Comparison of ENCODE assay signal across 9 cellular contexts in genomic region chr20:51318058-51318960, GRCh38.
A peak's percentile ranks its signal among the peaks of the same experiment; 100 is the strongest.
DNase-seq lines count a peak whose midpoint lies in the region; ATAC-seq and TF ChIP-seq lines count a peak whose summit lies in the region.
"Had no signal": no experiment of that assay in that cellular context is flagged by ENCODE, and none has a peak within 500 bp of the region (broad histone marks: within the 10 kb centered on the region; RNA-seq: fewer than 3 reads in every experiment).

No MANE protein-coding gene starts in this region.

- no peaks in the 10 kb centered on the region for H3K27me3 ChIP-seq in DND-41 (ENCODE audit: insufficient read depth, low read length, poor library complexity)
- H3K27me3 ChIP-seq in dorsolateral prefrontal cortex = peaks cover 0 to 3% (median 0%) of the 10 kb centered on the region in 45 donors

- H3K27ac ChIP-seq in DND-41 (ENCODE audit: low read length) (no peak overlapping the region), dorsolateral prefrontal cortex (no peak overlapping the region)
- H3K27ac ChIP-seq: skin epidermis had no signal

- TF ChIP-seq POLR2A in NB4 (IDR thresholded peaks at IDR 0.05; ENCODE audit: extremely low read depth, insufficient read length) (no peak), lower leg skin (IDR thresholded peaks at IDR 0.05) (no peak)

- H3K4me3 ChIP-seq in DND-41 (ENCODE audit: low read depth in 1 of 2, low read length in 2 of 2) = no peak overlapping the region
- no peak overlapping the region for H3K4me3 ChIP-seq in NB4 (ENCODE audit: low read depth, low read length)
- H3K4me3 ChIP-seq in dorsolateral prefrontal cortex = no peak overlapping the region
- H3K4me3 ChIP-seq in lower leg skin (ENCODE audit: low read depth, poor library complexity, severe bottlenecking) = no peak overlapping the region
- H3K4me3 ChIP-seq: skin epidermis had no signal

- no peaks in the 10 kb centered on the region for H3K36me3 ChIP-seq in DND-41 (ENCODE audit: insufficient read depth, low read length)

- no peak overlapping the region for H3K9ac ChIP-seq in DND-41 (ENCODE audit: low read depth, low read length)

- peaks cover 4% of the 10 kb centered on the region for H3K9me3 Mint-ChIP-seq in activated CD4-positive, alpha-beta T cell treated with anti-CD3 and anti-CD28 coated beads for 36 hours (ENCODE audit: low read depth)
- H3K9me3 Mint-ChIP-seq in natural killer cell treated with Interleukin-12 subunit alpha and Interleukin-12 subunit beta and Interleukin-15 and Interleukin-18, amount 100 ng/mL, for 72 hours = no peaks in the 10 kb centered on the region

- H3K27me3 Mint-ChIP-seq in activated CD4-positive, alpha-beta T cell treated with anti-CD3 and anti-CD28 coated beads for 36 hours = no peaks in the 10 kb centered on the region
- H3K27me3 Mint-ChIP-seq in natural killer cell treated with Interleukin-12 subunit alpha and Interleukin-12 subunit beta and Interleukin-15 and Interleukin-18, amount 100 ng/mL, for 72 hours = no peaks in the 10 kb centered on the region

- intact Hi-C loops in activated CD4-positive, alpha-beta T cell treated with anti-CD3 and anti-CD28 coated beads for 36 hours (cut with DNase I, micrococcal nuclease) = loop anchor here in 1 of 2 experiments (1.0 kb wide), 2 partner anchors 325 to 331 kb away; no protein-coding TSS in a partner anchor
- intact Hi-C loops in dorsolateral prefrontal cortex (cut with DNase I) = no loop called here
- intact Hi-C loops in lower leg skin (cut with DNase I; ENCODE audit: low total_unique reads) = loop anchor here (5.0 kb wide), 1 partner anchor 321 kb away; no protein-coding TSS in a partner anchor

- H3K27ac Mint-ChIP-seq in activated CD4-positive, alpha-beta T cell treated with anti-CD3 and anti-CD28 coated beads for 36 hours = peak overlapping the region; percentile 66
- no peak overlapping the region for H3K27ac Mint-ChIP-seq in natural killer cell treated with Interleukin-12 subunit alpha and Interleukin-12 subunit beta and Interleukin-15 and Interleukin-18, amount 100 ng/mL, for 72 hours

- H3K4me3 Mint-ChIP-seq in activated CD4-positive, alpha-beta T cell treated with anti-CD3 and anti-CD28 coated beads for 36 hours = no peak overlapping the region
- H3K4me3 Mint-ChIP-seq in natural killer cell treated with Interleukin-12 subunit alpha and Interleukin-12 subunit beta and Interleukin-15 and Interleukin-18, amount 100 ng/mL, for 72 hours = no peak overlapping the region

- ATAC-seq in DND-41 (ENCODE audit: insufficient read depth, low read depth) (no peak), GM21447 (IDR thresholded peaks at IDR 0.05; ENCODE audit: unreplicated experiment) (no peak)
- peak; percentile 82 for ATAC-seq in activated CD4-positive, alpha-beta T cell treated with anti-CD3 and anti-CD28 coated beads for 36 hours
- ATAC-seq in natural killer cell treated with Interleukin-12 subunit alpha and Interleukin-12 subunit beta and Interleukin-15 and Interleukin-18, amount 100 ng/mL, for 72 hours = no peak

- H3K4me1 ChIP-seq in DND-41 (ENCODE audit: insufficient read depth, low read length) = no peaks in the 10 kb centered on the region

- no peak overlapping the region for H2AFZ ChIP-seq in DND-41 (ENCODE audit: low read depth, low read length)

- H3K79me2 ChIP-seq in DND-41 (ENCODE audit: insufficient read depth, low read length) = no peaks in the 10 kb centered on the region

- CTCF ChIA-PET in activated CD4-positive, alpha-beta T cell treated with anti-CD3 and anti-CD28 coated beads for 36 hours (lab: Charles Lee) = interaction anchor here (0.6 to 5.1 kb wide), 9 partner anchors 8 to 826 kb away, joined by 3 to 34 read pairs (median 4); no protein-coding TSS in a partner anchor

- 0 out of 2 replicates have a peak, but pooled peaks cover 3% of the 10 kb centered on the region for H4K20me1 ChIP-seq in DND-41 (ENCODE audit: insufficient read depth, low read length)

- H3K4me1 Mint-ChIP-seq in activated CD4-positive, alpha-beta T cell treated with anti-CD3 and anti-CD28 coated beads for 36 hours = no peaks in the 10 kb centered on the region
- peaks cover 0 to 5% of the 10 kb centered on the region in 2 donors for H3K4me1 Mint-ChIP-seq in natural killer cell treated with Interleukin-12 subunit alpha and Interleukin-12 subunit beta and Interleukin-15 and Interleukin-18, amount 100 ng/mL, for 72 hours (ENCODE audit: low read depth in 2 of 2)

- H3K36me3 Mint-ChIP-seq in activated CD4-positive, alpha-beta T cell treated with anti-CD3 and anti-CD28 coated beads for 36 hours (ENCODE audit: low read depth) = no peaks in the 10 kb centered on the region
- no peaks in the 10 kb centered on the region for H3K36me3 Mint-ChIP-seq in natural killer cell treated with Interleukin-12 subunit alpha and Interleukin-12 subunit beta and Interleukin-15 and Interleukin-18, amount 100 ng/mL, for 72 hours

- POLR2A ChIA-PET in activated CD4-positive, alpha-beta T cell treated with anti-CD3 and anti-CD28 coated beads for 36 hours (lab: Charles Lee) = no interaction called here

- no peaks in the 10 kb centered on the region for H3K9me3 ChIP-seq in DND-41 (ENCODE audit: insufficient read depth, low read length, severe bottlenecking)

- DNase-seq in DND-41 (peak; percentile 30), NB4 (ENCODE audit: low read depth) (peak; percentile 74), dorsolateral prefrontal cortex (peak in 2 of 10 donors; percentile 27 to 43), lower leg skin (ENCODE audit: low spot score in 2 of 2) (no peak), NCI-H510A (lab: John Stamatoyannopoulos, UW) (no peak)
- peak; percentile 83 for DNase-seq in activated CD4-positive, alpha-beta T cell treated with anti-CD3 and anti-CD28 coated beads for 36 hours
- DNase-seq in natural killer cell treated with Interleukin-12 subunit alpha and Interleukin-12 subunit beta and Interleukin-15 and Interleukin-18, amount 100 ng/mL, for 72 hours (ENCODE audit: low spot score) = peak; percentile 66

- H3K4me2 ChIP-seq in DND-41 (ENCODE audit: insufficient read depth, low read length) = no peak overlapping the region

- peak; percentile 70 for TF ChIP-seq CTCF in DND-41 (IDR thresholded peaks at IDR 0.05; ENCODE audit: borderline replicate concordance, extremely low read depth, low read length, poor library complexity, severe bottlenecking)
- TF ChIP-seq CTCF in NB4 (IDR thresholded peaks at IDR 0.05; ENCODE audit: low read depth, low read length) = peak; percentile 77
- TF ChIP-seq CTCF in dorsolateral prefrontal cortex (IDR thresholded peaks at IDR 0.05 in 54 of 56, conservative IDR thresholded peaks at IDR 0.05 in 2 of 56; ENCODE audit: low read depth in 1 of 56, partially characterized antibody in 56 of 56) = peak in 48 of 56 donors; percentile 11 to 57 (median 40)
- no peak for TF ChIP-seq CTCF in lower leg skin (IDR thresholded peaks at IDR 0.05)

- WGBS in lower leg skin, 2 donors = 66 to 68% methylated on average over 26 to 27 of the region's 27 CpGs

Comparison
In these comparisons a context has a peak if more than half of its experiments do, and no peak if none do; other contexts are left out.
1. DNase-seq: peak in DND-41 (single experiment), NB4 (single experiment), activated CD4-positive, alpha-beta T cell treated with anti-CD3 and anti-CD28 coated beads for 36 hours (single experiment) and natural killer cell treated with Interleukin-12 subunit alpha and Interleukin-12 subunit beta and Interleukin-15 and Interleukin-18, amount 100 ng/mL, for 72 hours (single experiment); none in lower leg skin (0 of 2) and NCI-H510A (single experiment).
2. CTCF ChIP-seq: peak in DND-41 (single experiment), NB4 (single experiment) and dorsolateral prefrontal cortex (48 of 56); none in lower leg skin (0 of 3).